In genomic region chr14:99737956-99738667, GRCh38 we compare ENCODE assay signal across 1 cellular context.
TF ChIP-seq lines count a peak whose summit lies in the region.

No MANE protein-coding gene starts in this region.

TF ChIP-seq in HCT116, 20 proteins besides CTCF, POLR2A, EP300 and RAD21 (continued from another document):
- TF ChIP-seq MAX (IDR thresholded peaks at IDR 0.05) (no peak), CBX3 (IDR thresholded peaks at IDR 0.05; ENCODE audit: low read depth) (no peak), SIN3A (IDR thresholded peaks at IDR 0.05; ENCODE audit: low read depth) (no peak), FOSL1 (IDR thresholded peaks at IDR 0.05; ENCODE audit: low read depth) (no peak), EGR1 (IDR thresholded peaks at IDR 0.05; ENCODE audit: low read depth) (no peak), JUND (IDR thresholded peaks at IDR 0.05) (no peak), ZNF274 (IDR thresholded peaks at IDR 0.05; ENCODE audit: low read depth, low read length) (no peak)
